Comparison of ENCODE assay signal across 32 cellular contexts in the genomic region with DNA sequence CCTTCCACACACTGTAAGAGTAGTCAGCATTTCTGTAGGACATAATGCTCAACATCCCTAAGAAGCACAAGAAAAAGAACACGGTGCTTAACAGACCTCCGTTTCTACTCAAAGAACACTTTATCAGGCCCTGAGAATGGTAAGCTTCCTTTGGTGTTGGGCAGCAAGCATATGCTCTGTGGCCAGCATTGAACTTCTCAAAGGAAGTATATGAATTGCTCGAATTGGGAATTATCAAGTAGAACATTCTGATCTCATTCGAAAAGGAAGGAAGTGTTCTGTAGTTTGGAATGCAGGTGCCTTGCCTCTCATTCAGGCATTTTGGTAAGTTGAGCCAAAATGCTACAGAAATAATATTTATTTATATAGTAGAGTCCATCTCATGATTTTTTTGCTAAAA.
"Had no signal": no experiment of that assay in that cellular context is flagged by ENCODE, and none has a peak within 500 bp of the region (broad histone marks: within the 10 kb centered on the region; RNA-seq: fewer than 3 reads in every experiment).

No MANE protein-coding gene starts in this region.

- H3K4me1 ChIP-seq: body of pancreas, breast epithelium had no signal

- DNase-seq: activated B cell treated with CpG ODN at 0.5 μM for 24 hours; activated CD4-positive, alpha-beta memory T cell treated with anti-CD3 and anti-CD28 coated beads for 36 hours; activated CD4-positive, alpha-beta T cell treated with anti-CD3 and anti-CD28 coated beads for 4 hours; activated CD4-positive, alpha-beta T cell treated with anti-CD3 and anti-CD28 coated beads, Interleukin-2, amount 10 ng/mL, durations not matched to agents 24 days and 14 days; activated CD4-positive, alpha-beta T cell treated with anti-CD3 and anti-CD28 coated beads, Interleukin-2, amount 50 U/mL, for 1 hour; activated CD4-positive, alpha-beta T cell treated with anti-CD3 and anti-CD28 coated beads, Interleukin-2, amount 50 U/mL, for 4 hours; activated CD4-positive, CD25-positive, alpha-beta regulatory T cell treated with anti-CD3 and anti-CD28 coated beads, Interleukin-2, amount 50 U/mL, for 72 hours; activated CD8-positive, alpha-beta memory T cell treated with anti-CD3 and anti-CD28 coated beads, Interleukin-2, amount 50 U/mL, for 4 hours; activated CD8-positive, alpha-beta T cell treated with anti-CD3 and anti-CD28 coated beads for 36 hours; activated effector memory CD4-positive, alpha-beta T cell treated with anti-CD3 and anti-CD28 coated beads, Interleukin-2, amount 50 U/mL, for 16 hours; activated gamma-delta T cell treated with Interleukin-2 at 50 U/mL for 16 hours; activated naive CD4-positive, alpha-beta T cell; activated naive CD4-positive, alpha-beta T cell treated with anti-CD3 and anti-CD28 coated beads for 36 hours; activated naive CD4-positive, alpha-beta T cell treated with anti-CD3 and anti-CD28 coated beads, Interleukin-2, amount 50 U/mL, for 16 hours; activated naive CD8-positive, alpha-beta T cell treated with anti-CD3 and anti-CD28 coated beads for 36 hours; activated T-cell treated with anti-CD3 and anti-CD28 coated beads for 4 hours; activated T-cell treated with anti-CD3 and anti-CD28 coated beads, Interleukin-2, amount 50 U/mL, for 1 hour; activated T-cell treated with anti-CD3 and anti-CD28 coated beads, Interleukin-2, amount 50 U/mL, for 4 hours; activated T-cell treated with anti-CD3 and anti-CD28 coated beads, Interleukin-2, amount 50 U/mL, for 72 hours; adrenal gland; amniotic stem cell; aorta; body of pancreas; brain microvascular endothelial cell; central memory CD4-positive, alpha-beta T cell; T-helper 1 cell; T-helper 2 cell; T-helper 9 cell had no signal

- H3K27ac ChIP-seq: adrenal gland, body of pancreas, brain microvascular endothelial cell, breast epithelium, VCaP had no signal

- H3K4me3 ChIP-seq: adrenal gland, body of pancreas, breast epithelium had no signal

- H3K36me3 ChIP-seq: adrenal gland, brain microvascular endothelial cell, breast epithelium had no signal

- H3K27me3 ChIP-seq: adrenal gland, body of pancreas, brain microvascular endothelial cell, breast epithelium had no signal

- FAIRE-seq: astrocyte, TTC549 had no signal

- H3K9me3 ChIP-seq: adrenal gland, body of pancreas, breast epithelium had no signal
